14 cellular contexts compared by ENCODE assay signal in genomic region chr11:70243912-70244652, GRCh38. TPM values are rescaled to one million over a fixed set of nuclear protein-coding genes. Genes with fewer than 3 reads are reported as not detected.
DNase-seq lines count a peak whose midpoint lies in the region; ATAC-seq and TF ChIP-seq lines count a peak whose summit lies in the region.
"Had no signal": no experiment of that assay in that cellular context is flagged by ENCODE, and none has a peak within 500 bp of the region (broad histone marks: within the 10 kb centered on the region; RNA-seq: fewer than 3 reads in every experiment).

No MANE protein-coding gene starts in this region.

- H4K20me1 ChIP-seq in osteoblast (ENCODE audit: insufficient read depth, low read length): no peaks in the 10 kb centered on the region

- no peaks in the 10 kb centered on the region for H3K27me3 ChIP-seq in brain microvascular endothelial cell (replicated peaks)
- peaks cover 12% of the 10 kb centered on the region for H3K27me3 ChIP-seq in osteoblast (ENCODE audit: insufficient read depth, low read length)
- peaks cover 0 to 26% (median 0%) of the 10 kb centered on the region in 4 donors for H3K27me3 ChIP-seq in esophagus muscularis mucosa
- H3K27me3 ChIP-seq in adrenal gland: no peaks in the 10 kb centered on the region
- peaks cover 31% of the 10 kb centered on the region for H3K27me3 ChIP-seq in left ventricle myocardium inferior (ENCODE audit: low read depth)
- H3K27me3 ChIP-seq: body of pancreas, vagina had no signal

- H2AFZ ChIP-seq in osteoblast (ENCODE audit: low read length): peak overlapping the region; percentile 38

- in situ Hi-C loops in Caki2 (cut with HindIII; ENCODE audit: low pct_unique_long_range_greater_than_20kb, low sequenced_read_pairs): no loop called here
- in situ Hi-C loops in brain microvascular endothelial cell (cut with HindIII; ENCODE audit: low pct_ligation_motif_present, low sequenced_read_pairs): no loop called here

- H3K36me3 ChIP-seq in brain microvascular endothelial cell (replicated peaks): no peaks in the 10 kb centered on the region
- no peaks in the 10 kb centered on the region for H3K36me3 ChIP-seq in osteoblast (ENCODE audit: insufficient read depth, low read length)
- no peaks in the 10 kb centered on the region for H3K36me3 ChIP-seq in esophagus muscularis mucosa
- no peaks in the 10 kb centered on the region for H3K36me3 ChIP-seq in adrenal gland (replicated peaks in 1 of 2)
- H3K36me3 ChIP-seq in left ventricle myocardium inferior: no peaks in the 10 kb centered on the region
- H3K36me3 ChIP-seq: vagina had no signal

- TF ChIP-seq POLR2A in esophagus muscularis mucosa (IDR thresholded peaks at IDR 0.05; ENCODE audit: low read depth) (no peak), adrenal gland (IDR thresholded peaks at IDR 0.05) (no peak)

- no peak for ATAC-seq in GM21367 (IDR thresholded peaks at IDR 0.05; ENCODE audit: unreplicated experiment)
- ATAC-seq: body of pancreas had no signal

- WGBS in esophagus muscularis mucosa: 87% methylated on average over 15 of the region's 15 CpGs
- 81 to 89% (median 87%) methylated on average over 14 to 15 of the region's 15 CpGs for WGBS in adrenal gland, 4 donors

- peak overlapping the region; percentile 95 for H3K27ac ChIP-seq in brain microvascular endothelial cell
- H3K27ac ChIP-seq in osteoblast (ENCODE audit: low read depth, low read length): peak overlapping the region; percentile 91
- no peak overlapping the region for H3K27ac ChIP-seq in esophagus muscularis mucosa (replicated peaks in 1 of 4)
- H3K27ac ChIP-seq in adrenal gland: no peak overlapping the region
- H3K27ac ChIP-seq in left ventricle myocardium inferior (replicated peaks): no peak overlapping the region
- H3K27ac ChIP-seq: body of pancreas, vagina had no signal

- no peak overlapping the region for H3K4me3 ChIP-seq in brain microvascular endothelial cell (ENCODE audit: low read depth, low read length)
- peak overlapping the region; percentile 27 for H3K4me3 ChIP-seq in osteoblast (ENCODE audit: insufficient read depth, low read length)
- no peak overlapping the region for H3K4me3 ChIP-seq in esophagus muscularis mucosa
- H3K4me3 ChIP-seq in adrenal gland: no peak overlapping the region
- no peak overlapping the region for H3K4me3 ChIP-seq in left ventricle myocardium inferior
- H3K4me3 ChIP-seq: body of pancreas, vagina had no signal

- no peaks in the 10 kb centered on the region for H3K79me2 ChIP-seq in osteoblast (ENCODE audit: insufficient read depth, low read length)

- DNase-seq in Caki2 (ENCODE audit: low read depth) (peak; percentile 28), HS-5 (ENCODE audit: low read depth) (peak; percentile 65), brain microvascular endothelial cell (peak; percentile 39), osteoblast (ENCODE audit: insufficient read length, low spot score, missing footprints) (peak; percentile 96), esophagus muscularis mucosa (ENCODE audit: extremely low spot score) (no peak), adrenal gland (no peak), left ventricle myocardium inferior (no peak)
- DNase-seq: activated CD4-positive, alpha-beta T cell treated with anti-CD3 and anti-CD28 coated beads, Interleukin-2, amount 10 ng/mL, durations not matched to agents 24 days and 14 days; CD4-positive, CD25-positive, alpha-beta regulatory T cell; NCI-H2171 treated with DMSO at 0.1 percent for 48 hours; SW 1271 had no signal

- H3K4me1 ChIP-seq in osteoblast (ENCODE audit: insufficient read depth, low read length) (peaks cover 38% of the 10 kb centered on the region), esophagus muscularis mucosa (peaks cover 0 to 7% (median 3%) of the 10 kb centered on the region in 4 donors), adrenal gland (replicated peaks in 1 of 2) (peaks cover 0 to 8% of the 10 kb centered on the region in 2 donors), left ventricle myocardium inferior (no peaks in the 10 kb centered on the region)
- H3K4me1 ChIP-seq: body of pancreas, vagina had no signal

- no peak for TF ChIP-seq EP300 in esophagus muscularis mucosa (IDR thresholded peaks at IDR 0.05)

- TF ChIP-seq CTCF in brain microvascular endothelial cell (IDR thresholded peaks at IDR 0.05; ENCODE audit: low read depth, low read length, missing control alignments) (no peak), osteoblast (IDR thresholded peaks at IDR 0.05; ENCODE audit: extremely low read depth, low read depth, low read length) (no peak), esophagus muscularis mucosa (IDR thresholded peaks at IDR 0.05) (no peak), adrenal gland (IDR thresholded peaks at IDR 0.05) (no peak), left ventricle myocardium inferior (IDR thresholded peaks at IDR 0.05; ENCODE audit: borderline replicate concordance) (no peak)

- peak overlapping the region; percentile 47 for H3K4me2 ChIP-seq in osteoblast (ENCODE audit: insufficient read depth, low read length)

- H3K9me3 ChIP-seq in osteoblast (ENCODE audit: low read depth, low read length): no peaks in the 10 kb centered on the region
- no peaks in the 10 kb centered on the region for H3K9me3 ChIP-seq in esophagus muscularis mucosa
- no peaks in the 10 kb centered on the region for H3K9me3 ChIP-seq in adrenal gland (replicated peaks in 1 of 3)
- H3K9me3 ChIP-seq in left ventricle myocardium inferior (replicated peaks): no peaks in the 10 kb centered on the region
- H3K9me3 ChIP-seq: body of pancreas, vagina had no signal

- intact Hi-C loops in esophagus muscularis mucosa (cut with DNase I) (no loop called here), adrenal gland (cut with DNase I) (no loop called here), left ventricle myocardium inferior (cut with micrococcal nuclease) (no loop called here)

RNA-seq across cellular contexts. Expression of gene PPFIA1, which starts 26.4 kb away (rescaled TPM):
- total RNA-seq in Caki2 (2014; rRNA removed; shearing (Covaris generic); ENCODE audit: low replicate concordance): 20.5 and 30.0 TPM in 2 replicates
- total RNA-seq in osteoblast: 93.7 and 110 TPM in 2 replicates
- total RNA-seq in esophagus muscularis mucosa: 10 to 100 TPM; 46.3 to 51.5 (median 47.2) TPM
- total RNA-seq in adrenal gland: 10 to 100 TPM; 25.8 to 58.6 (median 41.6) TPM
- polyA plus RNA-seq in adrenal gland: 10 to 100 TPM; 28.9 to 33.1 (median 32.9) TPM
- total RNA-seq in left ventricle myocardium inferior: 45.3 TPM

RNA-seq across cellular contexts. Expression of gene FADD, which starts 41.0 kb away (rescaled TPM):
- 62.4 and 93.2 TPM in 2 replicates for total RNA-seq in Caki2 (2014; rRNA removed; shearing (Covaris generic); ENCODE audit: low replicate concordance)
- total RNA-seq in osteoblast (52.2 and 53.2 TPM in 2 replicates), esophagus muscularis mucosa (10 to 100 TPM; 14.5 to 33.3 (median 21.5) TPM), adrenal gland (10 to 100 TPM; 15.7 to 37.9 (median 26.2) TPM), left ventricle myocardium inferior (10.7 TPM)
- 10 to 100 TPM in 1 of 3 donors, 1 to 10 TPM in 2; 8.9 to 34.0 (median 9.2) TPM for polyA plus RNA-seq in adrenal gland

Comparison
In these comparisons a context has a peak if more than half of its experiments do, and no peak if none do; other contexts are left out.
1. DNase-seq: peak in Caki2 (single experiment), HS-5 (single experiment), brain microvascular endothelial cell (single experiment) and osteoblast (single experiment); none in esophagus muscularis mucosa (single experiment), adrenal gland (0 of 7) and left ventricle myocardium inferior (single experiment).
2. H3K27ac ChIP-seq: peak in brain microvascular endothelial cell (single experiment) and osteoblast (single experiment); none in esophagus muscularis mucosa (0 of 4), adrenal gland (0 of 5) and left ventricle myocardium inferior (single experiment).